In the genomic region with DNA sequence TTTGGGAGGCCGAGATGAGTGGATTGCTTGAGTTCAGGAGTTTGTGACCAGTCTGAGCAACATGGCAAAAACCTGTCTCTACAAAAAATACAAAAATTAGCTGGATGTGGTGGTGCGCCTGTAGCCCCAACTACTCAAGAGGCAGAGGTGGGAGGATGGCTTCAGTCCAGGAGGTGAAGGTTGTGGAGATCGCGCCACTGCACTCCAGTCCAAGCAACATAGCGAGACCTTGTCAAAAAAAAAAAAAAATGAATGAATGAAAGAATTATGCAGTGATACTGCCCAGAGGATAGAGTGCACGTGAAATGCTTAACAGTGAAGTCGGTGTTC, we compare ENCODE assay signal across 7 cellular contexts. TPM values are rescaled to one million over a fixed set of nuclear protein-coding genes. Genes with fewer than 3 reads are reported as not detected.
DNase-seq lines count a peak whose midpoint lies in the region; TF ChIP-seq lines count a peak whose summit lies in the region.
"Had no signal": no experiment of that assay in that cellular context is flagged by ENCODE, and none has a peak within 500 bp of the region (broad histone marks: within the 10 kb centered on the region; RNA-seq: fewer than 3 reads in every experiment).

No MANE protein-coding gene starts in this region.

- H3K27ac ChIP-seq in substantia nigra (ENCODE audit: low read depth, low read length, poor library complexity, severe bottlenecking), result peak overlapping the region; percentile 52
- H3K27ac ChIP-seq: pancreas had no signal

- no peaks in the 10 kb centered on the region for H3K9me3 Mint-ChIP-seq in activated T-cell treated with anti-CD3 and anti-CD28 coated beads, Interleukin-2, amount 50 U/mL, for 24 hours

- peaks cover 64% of the 10 kb centered on the region for H3K36me3 Mint-ChIP-seq in activated T-cell treated with anti-CD3 and anti-CD28 coated beads, Interleukin-2, amount 50 U/mL, for 24 hours (ENCODE audit: low read depth)

- DNase-seq in activated T-cell treated with anti-CD3 and anti-CD28 coated beads, Interleukin-2, amount 50 U/mL, for 24 hours, result no peak
- DNase-seq in activated T-cell treated with anti-CD3 and anti-CD28 coated beads, Interleukin-2, amount 50 U/mL, for 48 hours, result no peak
- no peak for DNase-seq in epithelial cell of proximal tubule (ENCODE audit: low read depth)
- DNase-seq in substantia nigra (lab: John Stamatoyannopoulos, UW), result no peak
- DNase-seq in GDM1 (lab: John Stamatoyannopoulos, UW), result no peak
- DNase-seq in hippocampal formation (lab: John Stamatoyannopoulos, UW), result no peak

- peaks cover 35% of the 10 kb centered on the region for H3K4me1 Mint-ChIP-seq in activated T-cell treated with anti-CD3 and anti-CD28 coated beads, Interleukin-2, amount 50 U/mL, for 24 hours (ENCODE audit: low read depth)

- H3K4me3 Mint-ChIP-seq in activated T-cell treated with anti-CD3 and anti-CD28 coated beads, Interleukin-2, amount 50 U/mL, for 24 hours, result peak overlapping the region; percentile 99

- TF ChIP-seq CTCF in epithelial cell of proximal tubule (conservative IDR thresholded peaks at IDR 0.05; ENCODE audit: low read depth, low read length), result no peak

- peak overlapping the region; percentile 51 for H3K27ac Mint-ChIP-seq in activated T-cell treated with anti-CD3 and anti-CD28 coated beads, Interleukin-2, amount 50 U/mL, for 24 hours

- no peaks in the 10 kb centered on the region for H3K27me3 Mint-ChIP-seq in activated T-cell treated with anti-CD3 and anti-CD28 coated beads, Interleukin-2, amount 50 U/mL, for 24 hours

- H3K4me3 ChIP-seq in epithelial cell of proximal tubule (ENCODE audit: low read depth, low read length), result peak overlapping the region; percentile 31

RNA-seq across cellular contexts. Expression of a gene that starts 0.4 kb away (rescaled TPM):
- 29.5 and 48.5 TPM in 2 replicates for total RNA-seq in epithelial cell of proximal tubule

RNA-seq across cellular contexts. Expression of a gene that starts 5.4 kb away (rescaled TPM):
- total RNA-seq in epithelial cell of proximal tubule, result 139 and 262 TPM in 2 replicates

RNA-seq across cellular contexts. Expression of a gene that starts 9.6 kb away (rescaled TPM):
- 69.5 and 105 TPM in 2 replicates for total RNA-seq in epithelial cell of proximal tubule

RNA-seq across cellular contexts. Expression of a gene that starts 22.0 kb away (rescaled TPM):
- total RNA-seq in epithelial cell of proximal tubule, result 6.6 and 7.3 TPM in 2 replicates

RNA-seq across cellular contexts. Expression of a gene that starts 22.6 kb away (rescaled TPM):
- 16.6 and 28.7 TPM in 2 replicates for total RNA-seq in epithelial cell of proximal tubule
